Comparison of ENCODE assay signal across 8 cellular contexts in genomic region chr21:26965567-26966359, GRCh38. TPM values are rescaled to one million over a fixed set of nuclear protein-coding genes. Genes with fewer than 3 reads are reported as not detected.
DNase-seq lines count a peak whose midpoint lies in the region; FAIRE-seq and TF ChIP-seq lines count a peak whose summit lies in the region.

No MANE protein-coding gene starts in this region.

- no peak overlapping the region for H3K4me3 Mint-ChIP-seq in Caco-2 (ENCODE audit: unreplicated experiment)
- H3K4me3 Mint-ChIP-seq in activated CD4-positive, alpha-beta T cell treated with anti-CD3 and anti-CD28 coated beads, Interleukin-2, amount 10 ng/mL, durations not matched to agents 7 days and 5 days: no peak overlapping the region

- no peak overlapping the region for H3K9ac ChIP-seq in trophoblast cell (ENCODE audit: low read length)

- H3K79me2 ChIP-seq in trophoblast cell (ENCODE audit: control insufficient read depth, insufficient read depth, low read length, poor library complexity): no peaks in the 10 kb centered on the region

- no CpG with 5 or more reads among the region's 90 CpGs for WGBS in trophoblast cell (ENCODE audit: extremely low coverage, insufficient coverage, insufficient read length)

- CTCF ChIA-PET in Caco-2 (lab: Charles Lee): no interaction called here
- CTCF ChIA-PET in activated CD4-positive, alpha-beta T cell treated with anti-CD3 and anti-CD28 coated beads, Interleukin-2, amount 10 ng/mL, durations not matched to agents 7 days and 5 days (lab: Charles Lee): no interaction called here

- FAIRE-seq in H54 (lab: Jason Lieb, UNC): no peak

- H3K27ac ChIP-seq in SJCRH30 (peak overlapping the region; percentile 93), cardiac muscle cell (no peak overlapping the region), trophoblast cell (ENCODE audit: low read depth, low read length) (no peak overlapping the region)

- intact Hi-C loops in Caco-2 (cut with micrococcal nuclease; ENCODE audit: unreplicated experiment): no loop called here

- H3K9me3 Mint-ChIP-seq in Caco-2 (ENCODE audit: unreplicated experiment): no peaks in the 10 kb centered on the region
- no peaks in the 10 kb centered on the region for H3K9me3 Mint-ChIP-seq in activated CD4-positive, alpha-beta T cell treated with anti-CD3 and anti-CD28 coated beads, Interleukin-2, amount 10 ng/mL, durations not matched to agents 7 days and 5 days

- H3K4me2 ChIP-seq in trophoblast cell (ENCODE audit: low read length): peak overlapping the region; percentile 99

- BruUV-seq in Caco-2 (replicated peaks; lab: Mats Ljungman, UMichigan): no TSS peak

- peaks cover 1% of the 10 kb centered on the region for H3K79me1 ChIP-seq in trophoblast cell (ENCODE audit: low read length)

- H2BK12ac ChIP-seq in trophoblast cell (ENCODE audit: low read length): no peak overlapping the region

- H3K4ac ChIP-seq in trophoblast cell (ENCODE audit: low read depth, low read length): no peak overlapping the region

- TF ChIP-seq CTCF in cardiac muscle cell (IDR thresholded peaks at IDR 0.05; ENCODE audit: low read depth, low read length) (peak; percentile 40), Caco-2 (IDR thresholded peaks at IDR 0.05; ENCODE audit: insufficient read depth in 1 of 2, low read depth in 1 of 2, low read length in 1 of 2, severe bottlenecking in 1 of 2, unreplicated experiment in 1 of 2) (no peak)

- DNase-seq in ELF-1 (ENCODE audit: low read depth, low spot score) (peak; percentile 83), SJCRH30 (peak; percentile 78 to 80), cardiac muscle cell (ENCODE audit: low read depth in 1 of 2, low spot score in 1 of 2) (peak; percentile 41 to 56), trophoblast cell (peak; percentile 37 to 55), H54 (ENCODE audit: insufficient read length, low spot score) (no peak), AML-193 (lab: John Stamatoyannopoulos, UW) (no peak), Caco-2 (no peak)
- no peak for DNase-seq in activated CD4-positive, alpha-beta T cell treated with anti-CD3 and anti-CD28 coated beads, Interleukin-2, amount 10 ng/mL, durations not matched to agents 7 days and 5 days

- H4K8ac ChIP-seq in trophoblast cell (ENCODE audit: low read depth, low read length): peak overlapping the region; percentile 26

- H2BK120ac ChIP-seq in trophoblast cell (ENCODE audit: insufficient read depth, low read length, poor library complexity): no peak overlapping the region

- no peaks in the 10 kb centered on the region for H3K9me3 ChIP-seq in SJCRH30 (replicated peaks)
- H3K9me3 ChIP-seq in cardiac muscle cell (ENCODE audit: low read depth): no peaks in the 10 kb centered on the region
- peaks cover 9% of the 10 kb centered on the region for H3K9me3 ChIP-seq in trophoblast cell (ENCODE audit: insufficient read depth, low read depth, low read length)
- no peaks in the 10 kb centered on the region for H3K9me3 ChIP-seq in Caco-2

- no peak overlapping the region for H3K14ac ChIP-seq in trophoblast cell (ENCODE audit: low read length)

- POLR2A ChIA-PET in Caco-2 (lab: Charles Lee): no interaction called here
- POLR2A ChIA-PET in activated CD4-positive, alpha-beta T cell treated with anti-CD3 and anti-CD28 coated beads, Interleukin-2, amount 10 ng/mL, durations not matched to agents 7 days and 5 days (lab: Charles Lee): no interaction called here

- no peak overlapping the region for H3K23ac ChIP-seq in trophoblast cell (ENCODE audit: low read length)

- H4K12ac ChIP-seq in trophoblast cell (ENCODE audit: low read depth, low read length): no peak overlapping the region

- peaks cover 29% of the 10 kb centered on the region for H3K36me3 ChIP-seq in SJCRH30
- no peaks in the 10 kb centered on the region for H3K36me3 ChIP-seq in cardiac muscle cell
- no peaks in the 10 kb centered on the region for H3K36me3 ChIP-seq in trophoblast cell (ENCODE audit: control insufficient read depth in 1 of 2, insufficient read depth in 2 of 2, low read length in 2 of 2)
- no peaks in the 10 kb centered on the region for H3K36me3 ChIP-seq in Caco-2 (ENCODE audit: control insufficient read depth, insufficient read depth, low read length)

- H3K27ac Mint-ChIP-seq in Caco-2 (ENCODE audit: unreplicated experiment): no peak overlapping the region
- H3K27ac Mint-ChIP-seq in activated CD4-positive, alpha-beta T cell treated with anti-CD3 and anti-CD28 coated beads, Interleukin-2, amount 10 ng/mL, durations not matched to agents 7 days and 5 days: no peak overlapping the region

- peaks cover 38% of the 10 kb centered on the region for H3K4me1 ChIP-seq in SJCRH30
- H3K4me1 ChIP-seq in cardiac muscle cell (ENCODE audit: low read depth): no peaks in the 10 kb centered on the region
- peaks cover 9 to 18% of the 10 kb centered on the region in 2 experiments for H3K4me1 ChIP-seq in trophoblast cell (ENCODE audit: control insufficient read depth in 1 of 2, insufficient read depth in 2 of 2, low read length in 2 of 2)
- H3K4me1 ChIP-seq in Caco-2: no peaks in the 10 kb centered on the region

- H2AK5ac ChIP-seq in trophoblast cell (ENCODE audit: low read length): no peak overlapping the region

- H4K91ac ChIP-seq in trophoblast cell (ENCODE audit: low read depth, low read length): no peak overlapping the region

- peaks cover 5% of the 10 kb centered on the region for H3K36me3 Mint-ChIP-seq in Caco-2 (ENCODE audit: insufficient read depth, unreplicated experiment)
- no peaks in the 10 kb centered on the region for H3K36me3 Mint-ChIP-seq in activated CD4-positive, alpha-beta T cell treated with anti-CD3 and anti-CD28 coated beads, Interleukin-2, amount 10 ng/mL, durations not matched to agents 7 days and 5 days (ENCODE audit: low read depth)

- no peaks in the 10 kb centered on the region for H3K27me3 ChIP-seq in SJCRH30
- peaks cover 74% of the 10 kb centered on the region for H3K27me3 ChIP-seq in cardiac muscle cell
- peaks cover 27% of the 10 kb centered on the region for H3K27me3 ChIP-seq in trophoblast cell (ENCODE audit: insufficient read depth, low read length)
- no peaks in the 10 kb centered on the region for H3K27me3 ChIP-seq in Caco-2 (replicated peaks; ENCODE audit: control insufficient read depth, insufficient read depth, low read length)

- H3K4me3 ChIP-seq in SJCRH30 (peak overlapping the region; percentile 76), cardiac muscle cell (peak overlapping the region; percentile 60), trophoblast cell (ENCODE audit: low read depth, low read length) (peak overlapping the region; percentile 72), Caco-2 (ENCODE audit: low read depth, low read length) (no peak overlapping the region)

- H2AFZ ChIP-seq in trophoblast cell (ENCODE audit: insufficient read depth, low read length, poor library complexity): peak overlapping the region; percentile 46

- H3K4me1 Mint-ChIP-seq in Caco-2 (ENCODE audit: low read depth, unreplicated experiment): no peaks in the 10 kb centered on the region
- no peaks in the 10 kb centered on the region for H3K4me1 Mint-ChIP-seq in activated CD4-positive, alpha-beta T cell treated with anti-CD3 and anti-CD28 coated beads, Interleukin-2, amount 10 ng/mL, durations not matched to agents 7 days and 5 days

- no peak overlapping the region for H2BK5ac ChIP-seq in trophoblast cell (ENCODE audit: low read depth, low read length, poor library complexity)

- H3K18ac ChIP-seq in trophoblast cell (ENCODE audit: low read length): no peak overlapping the region

- no peak; the same call in 1 of the 2 replicates for TF ChIP-seq POLR2A in H54 (IDR thresholded peaks at IDR 0.05; ENCODE audit: low read depth, low read length)

- H3K27me3 Mint-ChIP-seq in Caco-2 (ENCODE audit: insufficient read depth, unreplicated experiment): peaks cover under 1% of the 10 kb centered on the region
- peaks cover 51% of the 10 kb centered on the region for H3K27me3 Mint-ChIP-seq in activated CD4-positive, alpha-beta T cell treated with anti-CD3 and anti-CD28 coated beads, Interleukin-2, amount 10 ng/mL, durations not matched to agents 7 days and 5 days

RNA-seq across cellular contexts. Expression of gene ADAMTS5, which starts 1.1 kb away (rescaled TPM):
- 12.3 and 14.2 TPM in 2 replicates for total RNA-seq in SJCRH30 (2014; rRNA removed; shearing (Covaris generic))
- 0.07 and 0.21 TPM in 2 replicates for total RNA-seq in cardiac muscle cell
- 0.07 TPM in 1 of 2 replicates, not detected in the other for polyA plus RNA-seq in cardiac muscle cell
- polyA plus RNA-seq in trophoblast cell (2013): 0.16 and 0.24 TPM in 2 replicates
- not detected in 2 replicates for total RNA-seq in Caco-2 (2022)
- total RNA-seq in activated CD4-positive, alpha-beta T cell treated with anti-CD3 and anti-CD28 coated beads, Interleukin-2, amount 10 ng/mL, durations not matched to agents 7 days and 5 days: not detected

Comparison
In these comparisons a context has a peak if more than half of its experiments do, and no peak if none do; other contexts are left out.
1. DNase-seq: peak in ELF-1 (single experiment), SJCRH30 (2 of 2), cardiac muscle cell (2 of 2) and trophoblast cell (2 of 2); none in H54 (single experiment), AML-193 (0 of 2), Caco-2 (0 of 2) and activated CD4-positive, alpha-beta T cell treated with anti-CD3 and anti-CD28 coated beads, Interleukin-2, amount 10 ng/mL, durations not matched to agents 7 days and 5 days (single experiment).
2. RNA of gene ADAMTS5, which starts 1.1 kb away (total RNA-seq): 12.3 to 14.2 TPM in SJCRH30; 0.07 to 0.21 TPM in cardiac muscle cell, not detected in Caco-2 and not detected in activated CD4-positive, alpha-beta T cell treated with anti-CD3 and anti-CD28 coated beads, Interleukin-2, amount 10 ng/mL, durations not matched to agents 7 days and 5 days; every median in the first group is over 10 times any median in the second.